ENCODE assay signal across 6 cellular contexts in the genomic region with DNA sequence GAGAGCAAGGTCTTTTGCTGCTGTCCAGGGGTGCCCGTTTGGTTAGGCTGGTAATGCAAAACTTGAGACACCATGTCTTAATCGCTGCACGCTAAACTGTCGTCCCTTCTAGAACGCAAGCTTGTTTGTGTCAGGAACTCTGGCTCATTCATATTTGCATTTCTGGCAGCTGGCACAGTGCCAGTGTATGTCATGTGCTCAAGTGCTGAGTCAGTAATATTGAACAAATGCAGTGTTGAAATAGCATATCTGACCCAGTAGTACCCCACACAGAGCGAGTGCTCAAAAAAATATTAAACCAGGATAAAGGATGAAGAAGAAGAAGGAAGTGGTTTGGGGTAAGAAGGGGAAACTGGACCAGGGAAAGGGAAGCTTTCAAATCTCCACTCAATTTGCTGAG.
DNase-seq lines count a peak whose midpoint lies in the region; ATAC-seq, FAIRE-seq and TF ChIP-seq lines count a peak whose summit lies in the region.
"Not testable (repeated sequence)": the region's sequence is repeated elsewhere in the genome, so short reads cannot be mapped to it uniquely, and the experiment has no call there.

No MANE protein-coding gene starts in this region.

- intact Hi-C loops in K562 (cut with micrococcal nuclease) = not testable (repeated sequence)

- not testable (repeated sequence) for H3K9ac ChIP-seq in K562 (ENCODE audit: insufficient read depth in 1 of 2, low read depth in 2 of 2, low read length in 2 of 2)

- H3K79me2 ChIP-seq in K562 (ENCODE audit: control insufficient read depth, insufficient read depth, low read length) = not testable (repeated sequence)

- H3K9me3 ChIP-seq in A549; K562 (replicated peaks; ENCODE audit: control insufficient read depth, insufficient read depth, low read depth, low read length): not testable (repeated sequence)

- H3K27ac ChIP-seq in A549; K562 (ENCODE audit: extremely low read depth, low read depth, low read length): not testable (repeated sequence)

- CTCF ChIA-PET in A549 (lab: Yijun Ruan, JAX); K562 (lab: Yijun Ruan, JAX; ENCODE audit: low intra/inter-chr PET ratio): not testable (repeated sequence)

- POLR2A ChIA-PET in A549 (lab: Yijun Ruan, JAX); K562 (lab: Yijun Ruan, JAX): not testable (repeated sequence)

- WGBS in A549 (ENCODE audit: missing lambda C conversion rate) = 23% methylated on average over 6 of the region's 6 CpGs
- 0% methylated on average over 6 of the region's 6 CpGs for WGBS in K562 (ENCODE audit: insufficient coverage, low coverage, missing lambda C conversion rate)

- H3K36me3 ChIP-seq in K562 (ENCODE audit: control insufficient read depth, insufficient read depth, low read length) = not testable (repeated sequence)

- H4K20me1 ChIP-seq in K562 (replicated peaks; ENCODE audit: control insufficient read depth, insufficient read depth, low read length) = not testable (repeated sequence)

- not testable (repeated sequence) for TF ChIP-seq EP300 in A549 (IDR thresholded peaks at IDR 0.05); K562 (IDR thresholded peaks at IDR 0.05; ENCODE audit: low read length)

- TF ChIP-seq RAD21 in A549 (conservative IDR thresholded peaks at IDR 0.05 in 1 of 2, IDR thresholded peaks at IDR 0.05 in 1 of 2); K562 (CRISPR knock-in tag; conservative IDR thresholded peaks at IDR 0.05 in 1 of 2, IDR thresholded peaks at IDR 0.05 in 1 of 2): not testable (repeated sequence)

- in situ Hi-C loops in K562 (cut with MboI) = not testable (repeated sequence)

- not testable (repeated sequence) for FAIRE-seq in A549 (lab: Jason Lieb, UNC); K562 (lab: Jason Lieb, UNC)

- ATAC-seq in A549, K562: not testable (repeated sequence)
- ATAC-seq in HG03354 (IDR thresholded peaks at IDR 0.05; ENCODE audit: poor library complexity, severe bottlenecking, unreplicated experiment) = peak; percentile 42

- not testable (repeated sequence) for TF ChIP-seq CTCF in A549 (IDR thresholded peaks at IDR 0.05); K562 (IDR thresholded peaks at IDR 0.05 in 2 of 3, conservative IDR thresholded peaks at IDR 0.05 in 1 of 3; ENCODE audit: insufficient read depth in 2 of 3, low read depth in 1 of 3, low read length in 3 of 3)

- H3K4me3 ChIP-seq in A549, K562: not testable (repeated sequence)

- DNase-seq in A549 (ENCODE audit: low read depth in 1 of 2, low spot score in 1 of 2); K562 (ENCODE audit: extremely low read depth in 1 of 4, low spot score in 3 of 4): not testable (repeated sequence)
- DNase-seq in Kasumi-1 (lab: John Stamatoyannopoulos, UW) (peak; percentile 1 to 6), NCI-H526 treated with DMSO at 0.1 percent for 48 hours (lab: John Stamatoyannopoulos, UW) (peak; percentile 2), SHP77 treated with DMSO at 0.1 percent for 48 hours (lab: John Stamatoyannopoulos, UW) (peak; percentile 3)

- TF ChIP-seq POLR2A in A549 (IDR thresholded peaks at IDR 0.05; ENCODE audit: low read length); K562 (conservative IDR thresholded peaks at IDR 0.05): not testable (repeated sequence)

- not testable (repeated sequence) for H3K27me3 ChIP-seq in K562 (ENCODE audit: control insufficient read depth in 2 of 2, insufficient read depth in 2 of 2, low read length in 2 of 2)

- not testable (repeated sequence) for H3K4me2 ChIP-seq in A549; K562 (ENCODE audit: insufficient read depth, low read length)

- not testable (repeated sequence) for H3K9me1 ChIP-seq in K562 (ENCODE audit: control insufficient read depth, insufficient read depth, low read length)

- H3K4me1 ChIP-seq in A549; K562 (replicated peaks in 1 of 2; ENCODE audit: control insufficient read depth in 2 of 2, insufficient read depth in 2 of 2, low read length in 2 of 2): not testable (repeated sequence)

- not testable (repeated sequence) for H2AFZ ChIP-seq in K562 (ENCODE audit: low read depth, low read length)

- BruUV-seq in K562 (replicated peaks; lab: Mats Ljungman, UMichigan) = not testable (repeated sequence)

TF ChIP-seq in A549, 52 proteins besides CTCF, POLR2A, EP300 and RAD21:
- peak; percentile 39 for TF ChIP-seq MAFK (IDR thresholded peaks at IDR 0.05; ENCODE audit: partially characterized antibody)

TF ChIP-seq in K562, 482 proteins besides CTCF, POLR2A, EP300 and RAD21:
- TF ChIP-seq NFIC (IDR thresholded peaks at IDR 0.05) = peak; percentile 78
- peak; percentile 50 for TF ChIP-seq NFIX (CRISPR knock-in tag; IDR thresholded peaks at IDR 0.05; ENCODE audit: low read depth)
- peak; percentile 19; the same call in 1 of the 2 replicates for TF ChIP-seq ZNF316 (IDR thresholded peaks at IDR 0.05)
- TF ChIP-seq MAFF (IDR thresholded peaks at IDR 0.05; ENCODE audit: low read length) = peak; percentile 29; the same call in 1 of the 2 replicates
- peak; percentile 30; the same call in 1 of the 2 replicates for TF ChIP-seq C11orf30 (IDR thresholded peaks at IDR 0.05; ENCODE audit: low read depth)
- TF ChIP-seq MAFG (tag; conservative IDR thresholded peaks at IDR 0.05) = 0 out of 2 replicates have a peak, but pooled peaks have one; percentile 18
